In genomic region chr15:84862214-84862975, GRCh38 we compare ENCODE assay signal across 28 cellular contexts. TPM values are rescaled to one million over a fixed set of nuclear protein-coding genes. Genes with fewer than 3 reads are reported as not detected.
DNase-seq lines count a peak whose midpoint lies in the region; TF ChIP-seq lines count a peak whose summit lies in the region.
"Had no signal": no experiment of that assay in that cellular context is flagged by ENCODE, and none has a peak within 500 bp of the region (broad histone marks: within the 10 kb centered on the region; RNA-seq: fewer than 3 reads in every experiment).

No MANE protein-coding gene starts in this region.

- no peaks in the 10 kb centered on the region for H3K9me3 Mint-ChIP-seq in nephron progenitor cell
- H3K9me3 Mint-ChIP-seq in activated naive CD4-positive, alpha-beta T cell treated with anti-CD3 and anti-CD28 coated beads, Interleukin-2, amount 10 ng/mL, durations not matched to agents 7 days and 5 days, result no peaks in the 10 kb centered on the region
- H3K9me3 Mint-ChIP-seq: CD14-positive monocyte; CD8-positive, alpha-beta memory T cell; IgD-negative memory B cell had no signal

- TF ChIP-seq CTCF in AG10803 (conservative IDR thresholded peaks at IDR 0.05; ENCODE audit: low read length) (0 out of 2 replicates have a peak, but pooled peaks have one; percentile 8), nephron progenitor cell (IDR thresholded peaks at IDR 0.05) (no peak), GM20000 (IDR thresholded peaks at IDR 0.05; ENCODE audit: extremely low read depth, missing control alignments) (no peak)

- H3K4me1 Mint-ChIP-seq in nephron progenitor cell, result no peaks in the 10 kb centered on the region
- no peaks in the 10 kb centered on the region for H3K4me1 Mint-ChIP-seq in activated naive CD4-positive, alpha-beta T cell treated with anti-CD3 and anti-CD28 coated beads, Interleukin-2, amount 10 ng/mL, durations not matched to agents 7 days and 5 days
- H3K4me1 Mint-ChIP-seq: CD14-positive monocyte; CD8-positive, alpha-beta memory T cell; T-helper 17 cell had no signal

- in situ Hi-C loops in SK-MEL-5 (cut with HindIII; ENCODE audit: low pct_unique_long_range_greater_than_20kb, low sequenced_read_pairs), result no loop called here

- CTCF ChIA-PET in activated naive CD4-positive, alpha-beta T cell treated with anti-CD3 and anti-CD28 coated beads, Interleukin-2, amount 10 ng/mL, durations not matched to agents 7 days and 5 days (lab: Charles Lee), result no interaction called here

- DNase-seq in AG10803 (ENCODE audit: low read depth) (no peak), NCI-H460 (ENCODE audit: extremely low read depth, low read depth) (peak; percentile 12), SK-MEL-5 (ENCODE audit: low read depth, low spot score) (peak; percentile 43), nephron progenitor cell (no peak), GM20000 (ENCODE audit: low spot score) (no peak)
- DNase-seq in stimulated activated CD4-positive, alpha-beta T cell treated with anti-CD3 and anti-CD28 coated beads, Interleukin-4, amount 100 ng/mL, for 4 hours, result no peak
- no peak for DNase-seq in activated naive CD4-positive, alpha-beta T cell treated with anti-CD3 and anti-CD28 coated beads, Interleukin-2, amount 10 ng/mL, durations not matched to agents 7 days and 5 days
- no peak for DNase-seq in activated CD8-positive, alpha-beta memory T cell treated with anti-CD3 and anti-CD28 coated beads for 24 hours
- DNase-seq: BE2C; CD8-positive, alpha-beta memory T cell; DMS 273 treated with DMSO at 0.1 percent for 48 hours; DMS79; EL; GDM1; NCI-H1092; NCI-H1417 treated with DMSO at 0.1 percent for 48 hours; NCI-H1694 treated with DMSO at 0.1 percent for 48 hours; NCI-H2081 treated with DMSO at 0.1 percent for 48 hours; NCI-H2171 treated with DMSO at 0.1 percent for 48 hours; NCI-H524 treated with DMSO at 0.1 percent for 48 hours; NCI-H82; NK-92 treated with Interleukin-12 subunit alpha and Interleukin-12 subunit beta, amount 100 ng/mL, for 24 hours; SIG-M5; SK-N-SH; SW 1271; T-helper 17 cell had no signal

- peak overlapping the region; percentile 42 for H3K27ac Mint-ChIP-seq in nephron progenitor cell
- no peak overlapping the region for H3K27ac Mint-ChIP-seq in activated naive CD4-positive, alpha-beta T cell treated with anti-CD3 and anti-CD28 coated beads, Interleukin-2, amount 10 ng/mL, durations not matched to agents 7 days and 5 days
- H3K27ac Mint-ChIP-seq: CD8-positive, alpha-beta memory T cell; IgD-negative memory B cell; T-helper 17 cell had no signal

- no peak overlapping the region for H3K4me3 ChIP-seq in AG10803 (ENCODE audit: low read length)

- H3K27me3 Mint-ChIP-seq in nephron progenitor cell (ENCODE audit: low read depth, poor library complexity), result no peaks in the 10 kb centered on the region
- H3K27me3 Mint-ChIP-seq in activated naive CD4-positive, alpha-beta T cell treated with anti-CD3 and anti-CD28 coated beads, Interleukin-2, amount 10 ng/mL, durations not matched to agents 7 days and 5 days, result peaks cover 4% of the 10 kb centered on the region
- H3K27me3 Mint-ChIP-seq: CD8-positive, alpha-beta memory T cell; IgD-negative memory B cell; T-helper 17 cell had no signal

- no peak overlapping the region for H3K4me3 Mint-ChIP-seq in nephron progenitor cell
- no peak overlapping the region for H3K4me3 Mint-ChIP-seq in activated naive CD4-positive, alpha-beta T cell treated with anti-CD3 and anti-CD28 coated beads, Interleukin-2, amount 10 ng/mL, durations not matched to agents 7 days and 5 days
- H3K4me3 Mint-ChIP-seq: CD14-positive monocyte; CD8-positive, alpha-beta memory T cell; T-helper 17 cell had no signal

- no peaks in the 10 kb centered on the region for H3K36me3 Mint-ChIP-seq in nephron progenitor cell (ENCODE audit: low read depth)
- no peaks in the 10 kb centered on the region for H3K36me3 Mint-ChIP-seq in activated naive CD4-positive, alpha-beta T cell treated with anti-CD3 and anti-CD28 coated beads, Interleukin-2, amount 10 ng/mL, durations not matched to agents 7 days and 5 days
- H3K36me3 Mint-ChIP-seq: CD14-positive monocyte; CD8-positive, alpha-beta memory T cell had no signal

RNA-seq across cellular contexts. Expression of gene SLC28A1, which starts 22.1 kb away (rescaled TPM):
- not detected in 2 replicates for total RNA-seq in NCI-H460 (2014; rRNA removed; shearing (Covaris generic))
- polyA plus RNA-seq in NCI-H460 (2014; cell fraction: nucleus; rRNA removed), result not detected in 2 replicates
- total RNA-seq in SK-MEL-5 (2014; rRNA removed; shearing (Covaris generic)), result not detected in 2 replicates
- polyA plus RNA-seq in SK-MEL-5 (2015; cell fraction: cytosol; rRNA removed), result not detected in 2 replicates
- polyA plus RNA-seq in SK-MEL-5 (2015; cell fraction: nucleus; rRNA removed), result not detected in 2 replicates
- total RNA-seq: CD8-positive, alpha-beta memory T cell; T-helper 17 cell had no signal
- polyA plus RNA-seq: CD14-positive monocyte; CD8-positive, alpha-beta memory T cell; IgD-negative memory B cell; SK-N-SH had no signal

RNA-seq across cellular contexts. Expression of gene ALPK3, which starts 45.2 kb away (rescaled TPM):
- total RNA-seq in NCI-H460 (2014; rRNA removed; shearing (Covaris generic)), result 0.05 and 0.06 TPM in 2 replicates
- 0.10 and 0.24 TPM in 2 replicates for polyA plus RNA-seq in NCI-H460 (2014; cell fraction: nucleus; rRNA removed)
- total RNA-seq in SK-MEL-5 (2014; rRNA removed; shearing (Covaris generic)), result 0.03 TPM in 2 replicates
- polyA plus RNA-seq in SK-MEL-5 (2015; cell fraction: cytosol; rRNA removed), result 0.01 and 0.11 TPM in 2 replicates
- polyA plus RNA-seq in SK-MEL-5 (2015; cell fraction: nucleus; rRNA removed), result 0.11 and 0.21 TPM in 2 replicates
- polyA plus RNA-seq: IgD-negative memory B cell had no signal

Comparison
In these comparisons a context has a peak if more than half of its experiments do, and no peak if none do; other contexts are left out.
1. DNase-seq: peak in NCI-H460 (single experiment) and SK-MEL-5 (single experiment); none in AG10803 (single experiment), nephron progenitor cell (single experiment), stimulated activated CD4-positive, alpha-beta T cell treated with anti-CD3 and anti-CD28 coated beads, Interleukin-4, amount 100 ng/mL, for 4 hours (0 of 2), GM20000 (single experiment), activated naive CD4-positive, alpha-beta T cell treated with anti-CD3 and anti-CD28 coated beads, Interleukin-2, amount 10 ng/mL, durations not matched to agents 7 days and 5 days (single experiment) and activated CD8-positive, alpha-beta memory T cell treated with anti-CD3 and anti-CD28 coated beads for 24 hours (single experiment).